2 cellular contexts compared by ENCODE assay signal in the genomic region with DNA sequence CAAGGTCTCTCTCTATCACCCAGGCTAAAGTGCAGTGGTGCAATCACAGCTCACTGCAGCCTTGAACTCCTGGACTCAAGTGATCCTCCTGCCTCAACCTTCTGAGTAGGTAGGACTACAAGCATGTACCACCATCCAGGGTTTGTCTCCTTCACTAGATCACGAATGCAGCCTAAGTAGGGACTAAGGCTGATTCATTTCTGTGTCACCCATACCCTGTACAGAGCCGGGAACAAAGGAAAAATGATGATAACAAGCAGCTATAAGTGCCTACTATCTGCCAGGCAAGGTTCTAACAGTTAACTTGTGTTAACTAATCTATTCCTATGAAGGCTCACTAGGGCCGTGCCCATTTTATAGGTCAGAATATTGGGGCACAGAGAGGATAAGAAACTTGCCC.
TF ChIP-seq lines count a peak whose summit lies in the region.

No MANE protein-coding gene starts in this region.

TF ChIP-seq in HCT116, 20 proteins besides CTCF, POLR2A, EP300 and RAD21:
- TF ChIP-seq, protein P1, sequence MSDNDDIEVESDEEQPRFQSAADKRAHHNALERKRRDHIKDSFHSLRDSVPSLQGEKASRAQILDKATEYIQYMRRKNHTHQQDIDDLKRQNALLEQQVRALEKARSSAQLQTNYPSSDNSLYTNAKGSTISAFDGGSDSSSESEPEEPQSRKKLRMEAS (IDR thresholded peaks at IDR 0.05), result no peak
- TF ChIP-seq ZFX (IDR thresholded peaks at IDR 0.05) (no peak), ZNF274 (IDR thresholded peaks at IDR 0.05; ENCODE audit: low read depth, low read length) (no peak), REST (IDR thresholded peaks at IDR 0.05; ENCODE audit: low read depth) (no peak), CBX3 (IDR thresholded peaks at IDR 0.05; ENCODE audit: low read depth) (no peak)

TF ChIP-seq in WTC11, 78 proteins besides CTCF, POLR2A, EP300 and RAD21:
- TF ChIP-seq ZBTB43 (CRISPR knock-in tag; IDR thresholded peaks at IDR 0.05) (no peak), ETV6 (CRISPR knock-in tag; IDR thresholded peaks at IDR 0.05) (no peak), CREM (CRISPR knock-in tag; IDR thresholded peaks at IDR 0.05) (no peak), ZNF512 (CRISPR knock-in tag; IDR thresholded peaks at IDR 0.05; ENCODE audit: borderline replicate concordance) (no peak), JAZF1 (CRISPR knock-in tag; IDR thresholded peaks at IDR 0.05) (no peak), ATF1 (CRISPR knock-in tag; IDR thresholded peaks at IDR 0.05) (no peak), FOXK1 (CRISPR knock-in tag; IDR thresholded peaks at IDR 0.05) (no peak), GABPB1 (CRISPR knock-in tag; IDR thresholded peaks at IDR 0.05) (no peak), ZMAT4 (CRISPR knock-in tag; IDR thresholded peaks at IDR 0.05) (no peak)
- TF ChIP-seq, protein P2, sequence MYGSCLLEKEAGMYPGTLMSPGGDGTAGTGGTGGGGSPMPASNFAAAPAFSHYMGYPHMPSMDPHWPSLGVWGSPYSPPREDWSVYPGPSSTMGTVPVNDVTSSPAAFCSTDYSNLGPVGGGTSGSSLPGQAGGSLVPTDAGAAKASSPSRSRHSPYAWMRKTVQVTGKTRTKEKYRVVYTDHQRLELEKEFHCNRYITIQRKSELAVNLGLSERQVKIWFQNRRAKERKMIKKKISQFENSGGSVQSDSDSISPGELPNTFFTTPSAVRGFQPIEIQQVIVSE (CRISPR knock-in tag; IDR thresholded peaks at IDR 0.05; ENCODE audit: borderline replicate concordance), result no peak
- TF ChIP-seq, protein P3, sequence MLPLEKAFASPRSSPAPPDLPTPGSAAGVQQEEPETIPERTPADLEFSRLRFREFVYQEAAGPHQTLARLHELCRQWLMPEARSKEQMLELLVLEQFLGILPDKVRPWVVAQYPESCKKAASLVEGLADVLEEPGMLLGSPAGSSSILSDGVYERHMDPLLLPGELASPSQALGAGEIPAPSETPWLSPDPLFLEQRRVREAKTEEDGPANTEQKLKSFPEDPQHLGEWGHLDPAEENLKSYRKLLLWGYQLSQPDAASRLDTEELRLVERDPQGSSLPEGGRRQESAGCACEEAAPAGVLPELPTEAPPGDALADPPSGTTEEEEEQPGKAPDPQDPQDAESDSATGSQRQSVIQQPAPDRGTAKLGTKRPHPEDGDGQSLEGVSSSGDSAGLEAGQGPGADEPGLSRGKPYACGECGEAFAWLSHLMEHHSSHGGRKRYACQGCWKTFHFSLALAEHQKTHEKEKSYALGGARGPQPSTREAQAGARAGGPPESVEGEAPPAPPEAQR (CRISPR knock-in tag; IDR thresholded peaks at IDR 0.05), result no peak
- TF ChIP-seq, protein P4, sequence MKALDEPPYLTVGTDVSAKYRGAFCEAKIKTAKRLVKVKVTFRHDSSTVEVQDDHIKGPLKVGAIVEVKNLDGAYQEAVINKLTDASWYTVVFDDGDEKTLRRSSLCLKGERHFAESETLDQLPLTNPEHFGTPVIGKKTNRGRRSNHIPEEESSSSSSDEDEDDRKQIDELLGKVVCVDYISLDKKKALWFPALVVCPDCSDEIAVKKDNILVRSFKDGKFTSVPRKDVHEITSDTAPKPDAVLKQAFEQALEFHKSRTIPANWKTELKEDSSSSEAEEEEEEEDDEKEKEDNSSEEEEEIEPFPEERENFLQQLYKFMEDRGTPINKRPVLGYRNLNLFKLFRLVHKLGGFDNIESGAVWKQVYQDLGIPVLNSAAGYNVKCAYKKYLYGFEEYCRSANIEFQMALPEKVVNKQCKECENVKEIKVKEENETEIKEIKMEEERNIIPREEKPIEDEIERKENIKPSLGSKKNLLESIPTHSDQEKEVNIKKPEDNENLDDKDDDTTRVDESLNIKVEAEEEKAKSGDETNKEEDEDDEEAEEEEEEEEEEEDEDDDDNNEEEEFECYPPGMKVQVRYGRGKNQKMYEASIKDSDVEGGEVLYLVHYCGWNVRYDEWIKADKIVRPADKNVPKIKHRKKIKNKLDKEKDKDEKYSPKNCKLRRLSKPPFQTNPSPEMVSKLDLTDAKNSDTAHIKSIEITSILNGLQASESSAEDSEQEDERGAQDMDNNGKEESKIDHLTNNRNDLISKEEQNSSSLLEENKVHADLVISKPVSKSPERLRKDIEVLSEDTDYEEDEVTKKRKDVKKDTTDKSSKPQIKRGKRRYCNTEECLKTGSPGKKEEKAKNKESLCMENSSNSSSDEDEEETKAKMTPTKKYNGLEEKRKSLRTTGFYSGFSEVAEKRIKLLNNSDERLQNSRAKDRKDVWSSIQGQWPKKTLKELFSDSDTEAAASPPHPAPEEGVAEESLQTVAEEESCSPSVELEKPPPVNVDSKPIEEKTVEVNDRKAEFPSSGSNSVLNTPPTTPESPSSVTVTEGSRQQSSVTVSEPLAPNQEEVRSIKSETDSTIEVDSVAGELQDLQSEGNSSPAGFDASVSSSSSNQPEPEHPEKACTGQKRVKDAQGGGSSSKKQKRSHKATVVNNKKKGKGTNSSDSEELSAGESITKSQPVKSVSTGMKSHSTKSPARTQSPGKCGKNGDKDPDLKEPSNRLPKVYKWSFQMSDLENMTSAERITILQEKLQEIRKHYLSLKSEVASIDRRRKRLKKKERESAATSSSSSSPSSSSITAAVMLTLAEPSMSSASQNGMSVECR (CRISPR knock-in tag; IDR thresholded peaks at IDR 0.05; ENCODE audit: borderline replicate concordance), result no peak
- TF ChIP-seq, protein P5, sequence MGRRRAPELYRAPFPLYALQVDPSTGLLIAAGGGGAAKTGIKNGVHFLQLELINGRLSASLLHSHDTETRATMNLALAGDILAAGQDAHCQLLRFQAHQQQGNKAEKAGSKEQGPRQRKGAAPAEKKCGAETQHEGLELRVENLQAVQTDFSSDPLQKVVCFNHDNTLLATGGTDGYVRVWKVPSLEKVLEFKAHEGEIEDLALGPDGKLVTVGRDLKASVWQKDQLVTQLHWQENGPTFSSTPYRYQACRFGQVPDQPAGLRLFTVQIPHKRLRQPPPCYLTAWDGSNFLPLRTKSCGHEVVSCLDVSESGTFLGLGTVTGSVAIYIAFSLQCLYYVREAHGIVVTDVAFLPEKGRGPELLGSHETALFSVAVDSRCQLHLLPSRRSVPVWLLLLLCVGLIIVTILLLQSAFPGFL (CRISPR knock-in tag; IDR thresholded peaks at IDR 0.05; ENCODE audit: borderline replicate concordance), result no peak
- TF ChIP-seq, protein P6, sequence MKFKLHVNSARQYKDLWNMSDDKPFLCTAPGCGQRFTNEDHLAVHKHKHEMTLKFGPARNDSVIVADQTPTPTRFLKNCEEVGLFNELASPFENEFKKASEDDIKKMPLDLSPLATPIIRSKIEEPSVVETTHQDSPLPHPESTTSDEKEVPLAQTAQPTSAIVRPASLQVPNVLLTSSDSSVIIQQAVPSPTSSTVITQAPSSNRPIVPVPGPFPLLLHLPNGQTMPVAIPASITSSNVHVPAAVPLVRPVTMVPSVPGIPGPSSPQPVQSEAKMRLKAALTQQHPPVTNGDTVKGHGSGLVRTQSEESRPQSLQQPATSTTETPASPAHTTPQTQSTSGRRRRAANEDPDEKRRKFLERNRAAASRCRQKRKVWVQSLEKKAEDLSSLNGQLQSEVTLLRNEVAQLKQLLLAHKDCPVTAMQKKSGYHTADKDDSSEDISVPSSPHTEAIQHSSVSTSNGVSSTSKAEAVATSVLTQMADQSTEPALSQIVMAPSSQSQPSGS (CRISPR knock-in tag; IDR thresholded peaks at IDR 0.05; ENCODE audit: borderline replicate concordance, low read depth), result no peak
